27 cellular contexts compared by ENCODE assay signal in the genomic region with DNA sequence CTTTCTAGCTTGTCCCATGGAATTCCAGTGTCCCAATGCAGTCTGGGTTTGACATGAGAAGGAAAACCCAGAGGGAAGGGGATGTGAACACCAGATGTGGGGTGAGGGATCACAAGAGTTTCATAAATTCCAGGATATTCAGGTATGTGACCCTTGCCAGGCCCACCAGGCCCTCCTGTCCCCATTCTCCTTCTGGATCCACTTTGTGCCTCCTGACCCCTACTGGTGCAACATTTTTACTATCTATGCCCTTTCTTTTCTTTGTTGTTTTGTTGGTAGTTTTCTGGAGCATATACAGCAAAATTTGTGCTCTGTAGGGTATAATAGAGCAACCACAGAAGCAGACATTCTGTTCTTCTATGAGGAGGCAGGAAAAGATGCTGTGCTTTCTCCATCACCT.
"Had no signal": no experiment of that assay in that cellular context is flagged by ENCODE, and none has a peak within 500 bp of the region (broad histone marks: within the 10 kb centered on the region; RNA-seq: fewer than 3 reads in every experiment).

No MANE protein-coding gene starts in this region.

- FAIRE-seq: kidney had no signal

- H3K27me3 Mint-ChIP-seq: naive thymus-derived CD4-positive, alpha-beta T cell; stimulated activated memory B cell treated with anti-CD40 and anti-IgM and Interleukin-4, amounts not matched to agents 10 μg/mL and 1 μg/mL and 100 μg/mL, for 72 hours; stimulated activated naive CD8-positive, alpha-beta T cell treated with anti-CD3 and anti-CD28 coated beads, Interleukin-15, Interleukin-2, amounts not matched to agents 100 ng/mL and 50 ng/mL, for 24 hours had no signal

- H3K36me3 Mint-ChIP-seq: immature natural killer cell; naive thymus-derived CD4-positive, alpha-beta T cell; stimulated activated memory B cell treated with anti-CD40 and anti-IgM and Interleukin-4, amounts not matched to agents 10 μg/mL and 1 μg/mL and 100 μg/mL, for 72 hours had no signal

- H3K4me1 Mint-ChIP-seq: immature natural killer cell; naive thymus-derived CD4-positive, alpha-beta T cell; stimulated activated memory B cell treated with anti-CD40 and anti-IgM and Interleukin-4, amounts not matched to agents 10 μg/mL and 1 μg/mL and 100 μg/mL, for 72 hours had no signal

- H3K4me1 ChIP-seq: esophagus muscularis mucosa, gastroesophageal sphincter, left ventricle myocardium inferior, lower lobe of right lung, psoas muscle, right lobe of liver, spleen, tibial artery, upper lobe of left lung, uterus had no signal

- H3K27me3 ChIP-seq: esophagus muscularis mucosa, gastroesophageal sphincter, neutrophil, right lobe of liver, spleen, tibial artery, upper lobe of left lung, uterus had no signal

- DNase-seq: effector memory CD4-positive, alpha-beta T cell; foreskin fibroblast; glutamatergic neuron; immature natural killer cell; kidney; left cardiac atrium; left ventricle myocardium inferior; lower lobe of right lung; mesenchymal stem cell; naive thymus-derived CD4-positive, alpha-beta T cell; nephron progenitor cell; psoas muscle; retina; right lobe of liver; spleen; stimulated activated CD4-positive, alpha-beta T cell treated with anti-CD3 and anti-CD28 coated beads, Interleukin-15, amount 100 ng/mL, for 24 hours; stimulated activated CD4-positive, alpha-beta T cell treated with anti-CD3 and anti-CD28 coated beads, Interleukin-1b, Interleukin-23, amount 100 ng/mL, for 48 hours; stimulated activated CD4-positive, alpha-beta T cell treated with anti-CD3 and anti-CD28 coated beads, Interleukin-4, amount 100 ng/mL, for 24 hours; tibial artery; upper lobe of left lung; uterus had no signal

- H3K27ac Mint-ChIP-seq: immature natural killer cell; stimulated activated memory B cell treated with anti-CD40 and anti-IgM and Interleukin-4, amounts not matched to agents 10 μg/mL and 1 μg/mL and 100 μg/mL, for 72 hours; stimulated activated naive CD8-positive, alpha-beta T cell treated with anti-CD3 and anti-CD28 coated beads, Interleukin-15, Interleukin-2, amounts not matched to agents 100 ng/mL and 50 ng/mL, for 24 hours had no signal

- H3K36me3 ChIP-seq: esophagus muscularis mucosa, gastroesophageal sphincter, left ventricle myocardium inferior, lower lobe of right lung, neutrophil, right lobe of liver, spleen, tibial artery, upper lobe of left lung, uterus had no signal

- H3K9me3 ChIP-seq: esophagus muscularis mucosa, gastroesophageal sphincter, lower lobe of right lung, neutrophil, psoas muscle, right lobe of liver, tibial artery, upper lobe of left lung, uterus had no signal

- H3K4me3 ChIP-seq: esophagus muscularis mucosa, gastroesophageal sphincter, left ventricle myocardium inferior, lower lobe of right lung, psoas muscle, right lobe of liver, spleen, tibial artery, upper lobe of left lung, uterus had no signal

- H3K27ac ChIP-seq: epithelial cell of prostate, esophagus muscularis mucosa, gastroesophageal sphincter, left ventricle myocardium inferior, lower lobe of right lung, neutrophil, psoas muscle, right lobe of liver, spleen, tibial artery, upper lobe of left lung, uterus had no signal

- H3K4me3 Mint-ChIP-seq: immature natural killer cell; naive thymus-derived CD4-positive, alpha-beta T cell; nephron progenitor cell; stimulated activated memory B cell treated with anti-CD40 and anti-IgM and Interleukin-4, amounts not matched to agents 10 μg/mL and 1 μg/mL and 100 μg/mL, for 72 hours; stimulated activated naive CD8-positive, alpha-beta T cell treated with anti-CD3 and anti-CD28 coated beads, Interleukin-15, Interleukin-2, amounts not matched to agents 100 ng/mL and 50 ng/mL, for 24 hours had no signal

- ATAC-seq: gastroesophageal sphincter; left cardiac atrium; lower lobe of right lung; naive thymus-derived CD4-positive, alpha-beta T cell; psoas muscle; right lobe of liver; stimulated activated memory B cell treated with anti-CD40 and anti-IgM and Interleukin-4, amounts not matched to agents 10 μg/mL and 1 μg/mL and 100 μg/mL, for 72 hours had no signal
